13 cellular contexts compared by ENCODE assay signal in genomic region chr12:89821901-89822300, GRCh38.
DNase-seq lines count a peak whose midpoint lies in the region; ATAC-seq and TF ChIP-seq lines count a peak whose summit lies in the region.
"Had no signal": no experiment of that assay in that cellular context is flagged by ENCODE, and none has a peak within 500 bp of the region (broad histone marks: within the 10 kb centered on the region; RNA-seq: fewer than 3 reads in every experiment).

No MANE protein-coding gene starts in this region.

- peak overlapping the region; percentile 76 for H2AFZ ChIP-seq in OCI-LY7 (ENCODE audit: low read length)

- 0 out of 2 replicates have a peak, but pooled peaks cover 4% of the 10 kb centered on the region for H3K9me3 ChIP-seq in OCI-LY7 (ENCODE audit: low read length)
- H3K9me3 ChIP-seq in upper lobe of right lung: no peaks in the 10 kb centered on the region
- H3K9me3 ChIP-seq: esophagus squamous epithelium, mucosa of descending colon had no signal

- DNase-seq in GM12864 (ENCODE audit: low read depth): peak; percentile 10
- peak; percentile 38 for DNase-seq in OCI-LY7 (ENCODE audit: low spot score)
- no peak for DNase-seq in kidney glomerular epithelial cell (lab: John Stamatoyannopoulos, UW)
- DNase-seq in SKM-1 (lab: John Stamatoyannopoulos, UW; ENCODE audit: unreplicated experiment): no peak
- DNase-seq in posterior cingulate gyrus: no peak
- no peak for DNase-seq in upper lobe of right lung
- DNase-seq: activated CD4-positive, alpha-beta T cell treated with anti-CD3 and anti-CD28 coated beads, Interleukin-2, amount 10 ng/mL, durations not matched to agents 24 days and 14 days; cerebellar nuclear complex; esophagus squamous epithelium; mucosa of descending colon had no signal

- POLR2A ChIA-PET in OCI-LY7 (lab: Charles Lee): interaction anchor here (1.3 to 3.1 kb wide), 2 partner anchors 10 to 17 kb away, joined by 4 to 12 read pairs; no protein-coding TSS in a partner anchor

- H3K4me2 ChIP-seq in OCI-LY7 (ENCODE audit: low read length): peak overlapping the region; percentile 42

- BruUV-seq in OCI-LY7 (replicated peaks; lab: Mats Ljungman, UMichigan): no TSS peak

- no peaks in the 10 kb centered on the region for H4K20me1 ChIP-seq in OCI-LY7 (ENCODE audit: insufficient read depth, low read length)

- CTCF ChIA-PET in OCI-LY7 (lab: Charles Lee; ENCODE audit: unreplicated experiment): no interaction called here

- no peak overlapping the region for H3K4me3 ChIP-seq in GM12864 (ENCODE audit: low read depth, low read length)
- H3K4me3 ChIP-seq in OCI-LY7 (ENCODE audit: low read depth, low read length, poor library complexity, severe bottlenecking): no peak overlapping the region
- no peak overlapping the region for H3K4me3 ChIP-seq in upper lobe of right lung
- H3K4me3 ChIP-seq: esophagus squamous epithelium, mucosa of descending colon had no signal

- H3K9me2 ChIP-seq in OCI-LY7 (ENCODE audit: insufficient read depth, low read length): no peaks in the 10 kb centered on the region

- H3K79me2 ChIP-seq in OCI-LY7 (ENCODE audit: insufficient read depth, low read depth, low read length): no peaks in the 10 kb centered on the region

- ATAC-seq in GM19455 (IDR thresholded peaks at IDR 0.05; ENCODE audit: unreplicated experiment) (peak; percentile 60), HG02852 (IDR thresholded peaks at IDR 0.05; ENCODE audit: unreplicated experiment) (peak; percentile 83), upper lobe of right lung (no peak)
- ATAC-seq: mucosa of descending colon had no signal

- H3K27ac ChIP-seq in OCI-LY7 (ENCODE audit: low read depth, low read length, poor library complexity, severe bottlenecking) (no peak overlapping the region), upper lobe of right lung (no peak overlapping the region)
- H3K27ac ChIP-seq: esophagus squamous epithelium, HL-60 had no signal

- intact Hi-C loops in OCI-LY7 (cut with micrococcal nuclease; ENCODE audit: unreplicated experiment) (no loop called here), posterior cingulate gyrus (cut with DNase I) (no loop called here), upper lobe of right lung (cut with DNase I) (no loop called here)

- TF ChIP-seq CTCF in GM12864 (IDR thresholded peaks at IDR 0.05; ENCODE audit: low read depth, low read length, missing control alignments) (no peak), OCI-LY7 (conservative IDR thresholded peaks at IDR 0.05; ENCODE audit: low read length) (no peak), upper lobe of right lung (IDR thresholded peaks at IDR 0.05) (no peak)

- no peaks in the 10 kb centered on the region for H3K27me3 ChIP-seq in upper lobe of right lung
- H3K27me3 ChIP-seq: esophagus squamous epithelium had no signal

- H3K4me1 ChIP-seq in OCI-LY7 (ENCODE audit: insufficient read depth, low read length, poor library complexity, severe bottlenecking): peaks cover 23% of the 10 kb centered on the region
- H3K4me1 ChIP-seq in upper lobe of right lung: no peaks in the 10 kb centered on the region
- H3K4me1 ChIP-seq: esophagus squamous epithelium had no signal

- H3K36me3 ChIP-seq in OCI-LY7 (ENCODE audit: insufficient read depth, low read length): no peaks in the 10 kb centered on the region
- H3K36me3 ChIP-seq in upper lobe of right lung: no peaks in the 10 kb centered on the region
- H3K36me3 ChIP-seq: esophagus squamous epithelium had no signal

Comparison
In these comparisons a context has a peak if more than half of its experiments do, and no peak if none do; other contexts are left out.
1. DNase-seq: peak in GM12864 (single experiment) and OCI-LY7 (single experiment); none in kidney glomerular epithelial cell (single experiment), SKM-1 (single experiment), posterior cingulate gyrus (0 of 10) and upper lobe of right lung (single experiment).